ENCODE assay signal across 8 cellular contexts in the genomic region with DNA sequence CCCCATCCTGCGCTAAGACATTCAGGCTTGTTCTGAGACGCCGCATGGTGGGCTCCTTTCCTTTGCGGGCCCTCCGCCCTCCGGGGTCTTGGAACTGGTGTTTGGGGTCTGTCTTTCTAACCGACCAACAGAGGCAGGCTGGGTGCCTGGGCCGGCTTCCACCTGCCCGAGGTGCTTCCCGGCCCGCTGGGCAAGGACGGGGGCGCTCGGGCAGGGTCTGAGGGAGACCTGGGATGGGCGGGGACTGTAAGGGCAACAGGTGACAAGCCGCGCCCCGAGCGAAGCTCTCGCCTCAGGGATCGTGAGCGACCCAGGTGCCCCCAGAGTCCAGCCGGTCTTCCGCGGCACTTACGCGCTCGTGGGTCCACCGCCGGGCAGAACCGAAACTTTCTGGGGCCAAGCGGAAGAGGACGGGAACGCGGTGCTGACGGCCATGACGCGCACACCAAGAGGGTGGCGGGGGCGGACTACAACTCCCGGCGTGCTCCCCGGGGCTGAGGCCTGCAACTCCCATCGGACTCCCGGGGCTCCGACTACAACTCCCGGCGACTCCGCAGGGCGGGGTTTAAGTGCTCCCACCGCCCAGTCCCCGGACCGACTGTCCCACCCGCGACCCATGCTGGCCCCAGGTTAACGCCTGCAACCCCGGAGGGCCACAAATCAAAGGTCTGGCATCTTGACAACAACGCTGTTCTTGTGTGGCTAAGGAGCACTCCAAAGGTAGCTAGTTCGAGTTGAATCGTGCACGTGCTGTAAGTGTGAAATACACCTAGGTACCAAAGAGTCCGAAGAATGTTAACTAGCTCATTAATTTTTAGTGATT. TPM values are rescaled to one million over a fixed set of nuclear protein-coding genes. Genes with fewer than 3 reads are reported as not detected.
DNase-seq lines count a peak whose midpoint lies in the region; ATAC-seq lines count a peak whose summit lies in the region.

Gene FYCO1 (minus strand): TSS at position 455 of the 823 bp plus-strand sequence. CDS start 10,914 bp downstream, outside the sequence.

- H3K4me1 ChIP-seq in mononuclear cell (ENCODE audit: insufficient read depth, low read length) = peaks cover 51% of the 10 kb centered on the region

- peak; percentile 69 for DNase-seq in Caki2 (ENCODE audit: low read depth)
- peak in 75 of 76 experiments; percentile 10 to 90 (median 77) for DNase-seq in HUDEP-2 (lab: John Stamatoyannopoulos, UW; ENCODE audit: unreplicated experiment in 76 of 76)
- DNase-seq in OCI-M2 (lab: John Stamatoyannopoulos, UW; ENCODE audit: unreplicated experiment) = peak; percentile 49
- DNase-seq in activated T-cell treated with anti-CD3 and anti-CD28 coated beads for 4 hours = peak; percentile 85
- DNase-seq in epithelial cell of prostate (ENCODE audit: low read depth, low spot score) = peak; percentile 37
- DNase-seq in stimulated activated CD8-positive, alpha-beta memory T cell treated with anti-CD3 and anti-CD28 coated beads, Interleukin-4, amount 100 ng/mL, for 1 hour (ENCODE audit: low read depth in 2 of 2, low spot score in 1 of 2) = peak; percentile 53 to 75

- in situ Hi-C loops in Caki2 (cut with HindIII; ENCODE audit: low pct_unique_long_range_greater_than_20kb, low sequenced_read_pairs) = no loop called here

- H3K4me3 ChIP-seq in mononuclear cell (ENCODE audit: low read length) = peak within 1 kb of the TSS; percentile 97

- no peaks in the 10 kb centered on the region for H3K9me3 ChIP-seq in mononuclear cell (ENCODE audit: low read depth, low read length)

- ATAC-seq in GM21367 (IDR thresholded peaks at IDR 0.05; ENCODE audit: unreplicated experiment) = peak; percentile 74

- H3K27me3 ChIP-seq in mononuclear cell (ENCODE audit: insufficient read depth, low read length) = no peaks in the 10 kb centered on the region

- H3K27ac ChIP-seq in epithelial cell of prostate = peak within 1 kb of the TSS; percentile 13

RNA-seq across cellular contexts. Expression of gene FYCO1, which starts in this region (rescaled TPM):
- 12.0 and 23.6 TPM in 2 replicates for total RNA-seq in Caki2 (2014; rRNA removed; shearing (Covaris generic); ENCODE audit: low replicate concordance)
- total RNA-seq in mononuclear cell = 12.1 TPM

Comparison
In these comparisons a context has a peak if more than half of its experiments do, and no peak if none do; other contexts are left out.
1. Peak in every context shown above with its lines: DNase-seq, ATAC-seq, H3K4me3 ChIP-seq and H3K27ac ChIP-seq.